ENCODE assay signal across 10 cellular contexts in the genomic region with DNA sequence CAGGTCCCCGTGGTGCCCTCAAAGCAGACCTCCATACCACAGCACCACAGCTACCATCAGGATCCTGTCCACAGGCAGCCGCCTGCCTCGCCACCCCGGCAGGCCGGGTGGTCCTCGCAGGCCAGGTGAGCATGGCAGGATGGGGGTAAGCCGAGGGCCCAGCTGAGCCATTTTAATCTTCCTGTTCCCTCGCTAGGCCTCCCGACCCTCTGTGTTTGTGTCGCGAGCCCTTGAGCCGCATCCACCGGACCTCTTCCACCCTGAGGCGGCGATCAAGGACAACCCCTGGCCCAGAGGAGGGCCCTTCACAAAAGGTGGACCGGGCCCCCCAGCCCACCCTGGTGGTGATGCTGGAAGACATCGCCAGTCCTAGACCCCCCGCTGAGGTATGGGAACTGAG. TPM values are rescaled to one million over a fixed set of nuclear protein-coding genes. Genes with fewer than 3 reads are reported as not detected.
DNase-seq lines count a peak whose midpoint lies in the region; ATAC-seq and TF ChIP-seq lines count a peak whose summit lies in the region.
"Had no signal": no experiment of that assay in that cellular context is flagged by ENCODE, and none has a peak within 500 bp of the region (broad histone marks: within the 10 kb centered on the region; RNA-seq: fewer than 3 reads in every experiment).

No MANE protein-coding gene starts in this region.

- H3K4me3 ChIP-seq in esophagus muscularis mucosa (no peak overlapping the region), smooth muscle cell (no peak overlapping the region), suprapubic skin (no peak overlapping the region)

- no peaks in the 10 kb centered on the region for H3K27me3 Mint-ChIP-seq in activated CD8-positive, alpha-beta memory T cell treated with anti-CD3 and anti-CD28 coated beads, Interleukin-2, amount 10 ng/mL, durations not matched to agents 7 days and 5 days

- intact Hi-C loops in esophagus muscularis mucosa (cut with DNase I), result no loop called here

- H3K27me3 ChIP-seq in esophagus muscularis mucosa (no peaks in the 10 kb centered on the region), smooth muscle cell (ENCODE audit: low read depth) (no peaks in the 10 kb centered on the region), suprapubic skin (no peaks in the 10 kb centered on the region)

- no peaks in the 10 kb centered on the region for H4K20me1 ChIP-seq in smooth muscle cell (ENCODE audit: low read depth)

- H3K27ac ChIP-seq in VCaP (peak overlapping the region; percentile 83; the same call in 1 of the 2 replicates), esophagus muscularis mucosa (replicated peaks in 1 of 4) (peak overlapping the region; percentile 95 to 99 (median 97)), smooth muscle cell (ENCODE audit: low read depth) (no peak overlapping the region), suprapubic skin (no peak overlapping the region)

- WGBS in esophagus muscularis mucosa, result 94% methylated on average over 18 of the region's 18 CpGs
- WGBS in smooth muscle cell (ENCODE audit: low lambda C conversion rate), result 97% methylated on average over 18 of the region's 18 CpGs
- 92% methylated on average over 18 of the region's 18 CpGs for WGBS in suprapubic skin

- no peaks in the 10 kb centered on the region for H3K9me3 Mint-ChIP-seq in activated CD8-positive, alpha-beta memory T cell treated with anti-CD3 and anti-CD28 coated beads, Interleukin-2, amount 10 ng/mL, durations not matched to agents 7 days and 5 days (ENCODE audit: low read depth)

- peak overlapping the region; percentile 98 for H3K4me2 ChIP-seq in smooth muscle cell

- ATAC-seq in activated CD8-positive, alpha-beta memory T cell treated with anti-CD3 and anti-CD28 coated beads, Interleukin-2, amount 10 ng/mL, durations not matched to agents 7 days and 5 days, result no peak
- no peak for ATAC-seq in GM21576 (IDR thresholded peaks at IDR 0.05; ENCODE audit: unreplicated experiment)

- H3K36me3 ChIP-seq in esophagus muscularis mucosa (peaks cover 38 to 50% (median 46%) of the 10 kb centered on the region in 4 donors), smooth muscle cell (ENCODE audit: low read depth) (no peaks in the 10 kb centered on the region), suprapubic skin (peaks cover 39% of the 10 kb centered on the region)

- no peak for TF ChIP-seq POLR2A in esophagus muscularis mucosa (IDR thresholded peaks at IDR 0.05; ENCODE audit: low read depth)
- TF ChIP-seq POLR2A in suprapubic skin (IDR thresholded peaks at IDR 0.05), result no peak

- H3K4me1 ChIP-seq in esophagus muscularis mucosa, result peaks cover 27 to 57% (median 53%) of the 10 kb centered on the region in 4 donors
- H3K4me1 ChIP-seq in smooth muscle cell (ENCODE audit: low read depth), result peaks cover 5% of the 10 kb centered on the region
- peaks cover 30% of the 10 kb centered on the region for H3K4me1 ChIP-seq in suprapubic skin

- H2AFZ ChIP-seq in smooth muscle cell (ENCODE audit: low read depth), result no peak overlapping the region

- DNase-seq in activated CD8-positive, alpha-beta memory T cell treated with anti-CD3 and anti-CD28 coated beads, Interleukin-2, amount 10 ng/mL, durations not matched to agents 7 days and 5 days, result no peak
- no peak for DNase-seq in activated CD8-positive, alpha-beta memory T cell treated with anti-CD3 and anti-CD28 coated beads, Interleukin-2, amount 50 U/mL, for 4 hours
- DNase-seq in esophagus muscularis mucosa (ENCODE audit: extremely low spot score) (no peak), smooth muscle cell (lab: John Stamatoyannopoulos, UW; ENCODE audit: unreplicated experiment) (no peak), OCI-M1 (lab: John Stamatoyannopoulos, UW) (no peak), suprapubic skin (ENCODE audit: low spot score in 2 of 2) (no peak)
- DNase-seq: cortex of kidney, NCI-H524 had no signal

- peaks cover 19% of the 10 kb centered on the region for H3F3A ChIP-seq in smooth muscle cell (ENCODE audit: low read depth)

- H3K9me3 ChIP-seq in esophagus muscularis mucosa, result no peaks in the 10 kb centered on the region
- no peaks in the 10 kb centered on the region for H3K9me3 ChIP-seq in smooth muscle cell (replicated peaks; ENCODE audit: low read depth)
- no peaks in the 10 kb centered on the region for H3K9me3 ChIP-seq in suprapubic skin

- no peak for TF ChIP-seq EP300 in esophagus muscularis mucosa (IDR thresholded peaks at IDR 0.05)
- no peak for TF ChIP-seq EP300 in suprapubic skin (IDR thresholded peaks at IDR 0.05)

- H3K27ac Mint-ChIP-seq in activated CD8-positive, alpha-beta memory T cell treated with anti-CD3 and anti-CD28 coated beads, Interleukin-2, amount 10 ng/mL, durations not matched to agents 7 days and 5 days, result peak overlapping the region; percentile 62

- peaks cover 8% of the 10 kb centered on the region for H3K79me2 ChIP-seq in smooth muscle cell (ENCODE audit: low read depth)

- peaks cover 48% of the 10 kb centered on the region for H3K4me1 Mint-ChIP-seq in activated CD8-positive, alpha-beta memory T cell treated with anti-CD3 and anti-CD28 coated beads, Interleukin-2, amount 10 ng/mL, durations not matched to agents 7 days and 5 days

- TF ChIP-seq CTCF in VCaP (conservative IDR thresholded peaks at IDR 0.05) (no peak), esophagus muscularis mucosa (IDR thresholded peaks at IDR 0.05) (no peak), smooth muscle cell (IDR thresholded peaks at IDR 0.05; ENCODE audit: borderline replicate concordance, insufficient read depth, poor library complexity, severe bottlenecking) (no peak), suprapubic skin (IDR thresholded peaks at IDR 0.05) (no peak)

- no peak overlapping the region for H3K9ac ChIP-seq in smooth muscle cell (ENCODE audit: low read depth)

- H3K4me3 Mint-ChIP-seq in activated CD8-positive, alpha-beta memory T cell treated with anti-CD3 and anti-CD28 coated beads, Interleukin-2, amount 10 ng/mL, durations not matched to agents 7 days and 5 days, result peak overlapping the region; percentile 96

- H3K36me3 Mint-ChIP-seq in activated CD8-positive, alpha-beta memory T cell treated with anti-CD3 and anti-CD28 coated beads, Interleukin-2, amount 10 ng/mL, durations not matched to agents 7 days and 5 days, result peaks cover 34% of the 10 kb centered on the region

- CTCF ChIA-PET in activated CD8-positive, alpha-beta memory T cell treated with anti-CD3 and anti-CD28 coated beads, Interleukin-2, amount 10 ng/mL, durations not matched to agents 7 days and 5 days (lab: Charles Lee), result no interaction called here

RNA-seq across cellular contexts. Expression of a gene that starts 2.0 kb away (rescaled TPM):
- 100 to 1,000 TPM; 111 to 116 TPM for total RNA-seq in activated CD8-positive, alpha-beta memory T cell treated with anti-CD3 and anti-CD28 coated beads, Interleukin-2, amount 10 ng/mL, durations not matched to agents 7 days and 5 days
- total RNA-seq in esophagus muscularis mucosa (10 to 100 TPM; 30.3 to 54.0 (median 41.2) TPM), smooth muscle cell (7.4 and 22.0 TPM in 2 replicates), suprapubic skin (10 to 100 TPM; 56.7 to 68.8 (median 62.1) TPM)
- polyA plus RNA-seq in smooth muscle cell, result 16.7 and 26.1 TPM in 2 replicates

RNA-seq across cellular contexts. Expression of a gene that starts 5.5 kb away (rescaled TPM):
- total RNA-seq in activated CD8-positive, alpha-beta memory T cell treated with anti-CD3 and anti-CD28 coated beads, Interleukin-2, amount 10 ng/mL, durations not matched to agents 7 days and 5 days, result 100 to 1,000 TPM; 102 to 142 TPM
- total RNA-seq in esophagus muscularis mucosa, result 10 to 100 TPM; 26.2 to 63.4 (median 37.8) TPM
- total RNA-seq in smooth muscle cell, result 18.3 and 22.3 TPM in 2 replicates
- polyA plus RNA-seq in smooth muscle cell, result 21.9 and 25.0 TPM in 2 replicates
- total RNA-seq in suprapubic skin, result 10 to 100 TPM; 64.5 to 81.3 (median 73.1) TPM

RNA-seq across cellular contexts. Expression of a gene that starts 42.5 kb away (rescaled TPM):
- 10 to 100 TPM; 12.2 to 15.3 TPM for total RNA-seq in activated CD8-positive, alpha-beta memory T cell treated with anti-CD3 and anti-CD28 coated beads, Interleukin-2, amount 10 ng/mL, durations not matched to agents 7 days and 5 days
- total RNA-seq in esophagus muscularis mucosa (10 to 100 TPM in 3 of 4 donors, 1 to 10 TPM in 1; 9.1 to 14.5 (median 13.9) TPM), smooth muscle cell (9.9 and 10.0 TPM in 2 replicates), suprapubic skin (10 to 100 TPM in 1 of 4 donors, 1 to 10 TPM in 3; 5.3 to 11.2 (median 6.0) TPM)
- 8.2 and 10.6 TPM in 2 replicates for polyA plus RNA-seq in smooth muscle cell

RNA-seq across cellular contexts. Expression of a gene that starts 46.3 kb away (rescaled TPM):
- total RNA-seq in activated CD8-positive, alpha-beta memory T cell treated with anti-CD3 and anti-CD28 coated beads, Interleukin-2, amount 10 ng/mL, durations not matched to agents 7 days and 5 days, result 10 to 100 TPM; 86.3 to 93.3 TPM
- 10 to 100 TPM; 31.6 to 59.3 (median 41.0) TPM for total RNA-seq in esophagus muscularis mucosa
- 9.0 and 16.2 TPM in 2 replicates for total RNA-seq in smooth muscle cell
- polyA plus RNA-seq in smooth muscle cell, result 14.5 and 24.9 TPM in 2 replicates
- 10 to 100 TPM; 42.9 to 50.0 (median 44.6) TPM for total RNA-seq in suprapubic skin

Comparison
In these comparisons a context has a peak if more than half of its experiments do, and no peak if none do; other contexts are left out.
1. H3K27ac ChIP-seq: peak in VCaP (single experiment) and esophagus muscularis mucosa (4 of 4); none in smooth muscle cell (single experiment) and suprapubic skin (single experiment).